Comparison of ENCODE assay signal across 1 cellular context in genomic region chr3:115148142-115148790, GRCh38.
TF ChIP-seq lines count a peak whose summit lies in the region.

No MANE protein-coding gene starts in this region.

TF ChIP-seq in K562, 482 proteins besides CTCF, POLR2A, EP300 and RAD21 (continued from another document):
- TF ChIP-seq MGA (IDR thresholded peaks at IDR 0.05) (0 out of 2 replicates have a peak, but pooled peaks have one; percentile 6), PHF8 (IDR thresholded peaks at IDR 0.05; ENCODE audit: borderline replicate concordance, low read length) (peak; percentile 82; the same call in 1 of the 2 replicates), E2F8 (IDR thresholded peaks at IDR 0.05; ENCODE audit: low read depth, partially characterized antibody) (peak; percentile 34), MTA3 (IDR thresholded peaks at IDR 0.05; ENCODE audit: borderline replicate concordance) (peak; percentile 1; the same call in 1 of the 2 replicates), TAF7 (tag; IDR thresholded peaks at IDR 0.05) (peak; percentile 70; the same call in 1 of the 2 replicates), E2F6 (IDR thresholded peaks at IDR 0.05; ENCODE audit: borderline replicate concordance in 1 of 2, extremely low read depth in 1 of 2, insufficient read depth in 1 of 2, insufficient read length in 1 of 2, low read depth in 1 of 2, low read length in 1 of 2, poor library complexity in 1 of 2, severe bottlenecking in 1 of 2) (peak in 1 of 2 experiments; percentile 48), MAZ (CRISPR knock-in tag; conservative IDR thresholded peaks at IDR 0.05 in 1 of 2, IDR thresholded peaks at IDR 0.05 in 1 of 2) (0 out of 4 replicates have a peak, but pooled peaks of 1 of the 2 experiments have one; percentile 26), MNT (conservative IDR thresholded peaks at IDR 0.05) (peak in 1 of 2 experiments; percentile 8; a peak in 1 of 4 replicates), POLR2H (tag; IDR thresholded peaks at IDR 0.05; ENCODE audit: low read depth) (peak; percentile 63; the same call in 1 of the 2 replicates), DPF2 (IDR thresholded peaks at IDR 0.05) (no peak), ATF1 (CRISPR knock-in tag; IDR thresholded peaks at IDR 0.05) (no peak), ATF1 (tag; IDR thresholded peaks at IDR 0.05) (peak; percentile 78)
